ENCODE assay signal across 17 cellular contexts in genomic region chr2:223894009-223894408, GRCh38.
"Had no signal": no experiment of that assay in that cellular context is flagged by ENCODE, and none has a peak within 500 bp of the region (broad histone marks: within the 10 kb centered on the region; RNA-seq: fewer than 3 reads in every experiment).

No MANE protein-coding gene starts in this region.

- DNase-seq: activated CD4-positive, alpha-beta T cell treated with anti-CD3 and anti-CD28 coated beads, Interleukin-2, amount 50 U/mL, for 1 hour; activated CD4-positive, CD25-positive, alpha-beta regulatory T cell; activated CD8-positive, alpha-beta memory T cell treated with anti-CD3 and anti-CD28 coated beads for 24 hours; activated gamma-delta T cell treated with Interleukin-2 at 50 U/mL for 16 hours; amniotic stem cell; cerebellar nuclear complex; dermis blood vessel endothelial cell; effector memory CD8-positive, alpha-beta T cell; islet precursor cell; naive thymus-derived CD8-positive, alpha-beta T cell; T-helper 2 cell; thyroid gland; uterus had no signal

- H3K27ac ChIP-seq: gastroesophageal sphincter, parathyroid adenoma, thyroid gland, uterus had no signal

- H3K9me3 ChIP-seq: gastroesophageal sphincter, thyroid gland, uterus had no signal

- H2AFZ ChIP-seq: parathyroid adenoma had no signal

- H3K4me1 ChIP-seq: gastroesophageal sphincter, parathyroid adenoma, thyroid gland, uterus had no signal

- H3K36me3 ChIP-seq: uterus had no signal

- H3K9ac ChIP-seq: parathyroid adenoma had no signal

- H3K4me3 ChIP-seq: gastroesophageal sphincter, thyroid gland, uterus had no signal

- ATAC-seq: effector memory CD8-positive, alpha-beta T cell; gastroesophageal sphincter; left lobe of liver; naive thymus-derived CD8-positive, alpha-beta T cell; stimulated activated effector memory CD8-positive, alpha-beta T cell treated with anti-CD3 and anti-CD28 coated beads, Interleukin-12 subunit alpha, Interleukin-12 subunit beta, amount 100 ng/mL, for 72 hours had no signal

- H3K27me3 ChIP-seq: gastroesophageal sphincter, thyroid gland, uterus had no signal
